8 cellular contexts compared by ENCODE assay signal in the genomic region with DNA sequence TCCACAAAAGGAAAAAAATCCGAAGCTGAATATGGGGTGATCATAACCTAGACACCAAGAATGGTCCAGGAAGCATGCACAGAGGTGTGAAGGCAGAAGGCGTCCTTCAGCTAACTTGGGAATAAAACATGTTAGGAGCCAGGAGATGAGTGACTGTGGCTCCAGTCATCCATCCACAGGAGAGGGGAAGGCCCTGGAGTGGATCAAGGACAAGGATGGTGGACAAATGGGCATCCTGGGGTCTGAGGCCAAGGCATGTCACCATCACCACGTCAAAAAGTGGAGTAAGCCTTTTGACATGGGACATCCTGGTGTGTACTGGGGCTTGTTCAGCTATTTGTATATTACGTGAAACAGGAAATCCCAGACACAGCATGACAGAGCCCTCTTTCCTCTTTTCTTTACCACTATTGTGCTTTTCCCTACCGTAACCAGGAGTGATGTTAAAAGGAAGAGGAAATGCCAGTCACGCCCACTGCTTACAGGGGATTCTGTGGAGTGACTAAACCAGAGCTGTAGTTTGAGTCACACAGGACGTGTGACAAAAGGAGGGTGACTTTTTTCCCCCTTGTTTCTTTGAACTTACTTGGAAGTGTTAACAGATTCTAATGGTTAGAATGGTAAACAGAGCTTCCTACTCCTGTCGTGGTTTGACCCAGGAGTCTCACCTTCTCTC. TPM values are rescaled to one million over a fixed set of nuclear protein-coding genes. Genes with fewer than 3 reads are reported as not detected.
DNase-seq lines count a peak whose midpoint lies in the region; ATAC-seq and TF ChIP-seq lines count a peak whose summit lies in the region.

No MANE protein-coding gene starts in this region.

- no peaks in the 10 kb centered on the region for H3K9me3 ChIP-seq in cardiac muscle cell (ENCODE audit: low read depth)

- H3K36me3 Mint-ChIP-seq in activated CD8-positive, alpha-beta T cell treated with anti-CD3 and anti-CD28 coated beads, Interleukin-2, amount 10 ng/mL, durations not matched to agents 7 days and 5 days (ENCODE audit: low read depth): peaks cover 8% of the 10 kb centered on the region

- CTCF ChIA-PET in activated CD8-positive, alpha-beta T cell treated with anti-CD3 and anti-CD28 coated beads, Interleukin-2, amount 10 ng/mL, durations not matched to agents 7 days and 5 days (lab: Charles Lee): interaction anchor here (0.9 kb wide), 1 partner anchor 13 kb away, joined by 3 read pairs; no protein-coding TSS in a partner anchor

- H3K4me3 Mint-ChIP-seq in activated CD8-positive, alpha-beta T cell treated with anti-CD3 and anti-CD28 coated beads, Interleukin-2, amount 10 ng/mL, durations not matched to agents 7 days and 5 days: no peak overlapping the region

- no peaks in the 10 kb centered on the region for H3K27me3 ChIP-seq in cardiac muscle cell

- POLR2A ChIA-PET in activated CD8-positive, alpha-beta T cell treated with anti-CD3 and anti-CD28 coated beads, Interleukin-2, amount 10 ng/mL, durations not matched to agents 7 days and 5 days (lab: Charles Lee): interaction anchor here (1.4 to 1.7 kb wide), 2 partner anchors 14 to 58 kb away, joined by 5 to 11 read pairs; a partner anchor contains a TSS

- no peaks in the 10 kb centered on the region for H3K27me3 Mint-ChIP-seq in activated CD8-positive, alpha-beta T cell treated with anti-CD3 and anti-CD28 coated beads, Interleukin-2, amount 10 ng/mL, durations not matched to agents 7 days and 5 days (ENCODE audit: low read depth)

- no peaks in the 10 kb centered on the region for H3K4me1 ChIP-seq in cardiac muscle cell (ENCODE audit: low read depth)

- H3K36me3 ChIP-seq in cardiac muscle cell: no peaks in the 10 kb centered on the region

- H3K9me3 Mint-ChIP-seq in activated CD8-positive, alpha-beta T cell treated with anti-CD3 and anti-CD28 coated beads, Interleukin-2, amount 10 ng/mL, durations not matched to agents 7 days and 5 days (ENCODE audit: insufficient read depth): no peaks in the 10 kb centered on the region

- DNase-seq in COLO829 (ENCODE audit: low spot score) (peak; percentile 68), cardiac muscle cell (ENCODE audit: low read depth in 1 of 2, low spot score in 1 of 2) (peak; percentile 15 to 64), SHP77 treated with DMSO at 0.1 percent for 48 hours (lab: John Stamatoyannopoulos, UW) (no peak), SK-N-DZ (ENCODE audit: low spot score) (no peak)
- peak; percentile 31 for DNase-seq in activated CD8-positive, alpha-beta T cell treated with anti-CD3 and anti-CD28 coated beads, Interleukin-2, amount 10 ng/mL, durations not matched to agents 7 days and 5 days
- peak; percentile 49 for DNase-seq in stimulated activated CD4-positive, alpha-beta T cell treated with anti-CD3 and anti-CD28 coated beads, Interleukin-2, amount 100 ng/mL, for 4 hours (ENCODE audit: low read depth)

- TF ChIP-seq CTCF in cardiac muscle cell (IDR thresholded peaks at IDR 0.05; ENCODE audit: low read depth, low read length): no peak

- ATAC-seq in GM21390 (IDR thresholded peaks at IDR 0.05; ENCODE audit: unreplicated experiment) (peak; percentile 73), HG03575 (IDR thresholded peaks at IDR 0.05; ENCODE audit: extremely low read depth, insufficient number of reproducible peaks, low FRiP score, unreplicated experiment) (peak; percentile 23)
- peak; percentile 42 for ATAC-seq in activated CD8-positive, alpha-beta T cell treated with anti-CD3 and anti-CD28 coated beads, Interleukin-2, amount 10 ng/mL, durations not matched to agents 7 days and 5 days

- no peak overlapping the region for H3K4me3 ChIP-seq in cardiac muscle cell

- H3K27ac Mint-ChIP-seq in activated CD8-positive, alpha-beta T cell treated with anti-CD3 and anti-CD28 coated beads, Interleukin-2, amount 10 ng/mL, durations not matched to agents 7 days and 5 days: peak overlapping the region; percentile 42

- H3K4me1 Mint-ChIP-seq in activated CD8-positive, alpha-beta T cell treated with anti-CD3 and anti-CD28 coated beads, Interleukin-2, amount 10 ng/mL, durations not matched to agents 7 days and 5 days (ENCODE audit: low read depth): peaks cover 26% of the 10 kb centered on the region

- H3K27ac ChIP-seq in cardiac muscle cell: no peak overlapping the region

RNA-seq across cellular contexts. Expression of a gene that starts 15.4 kb away (rescaled TPM):
- total RNA-seq in activated CD8-positive, alpha-beta T cell treated with anti-CD3 and anti-CD28 coated beads, Interleukin-2, amount 10 ng/mL, durations not matched to agents 7 days and 5 days: 10 to 100 TPM; 50.7 to 53.1 TPM
- total RNA-seq in cardiac muscle cell: not detected in 2 replicates
- polyA plus RNA-seq in cardiac muscle cell: 0.31 TPM in 1 of 2 replicates, not detected in the other
- polyA plus RNA-seq in SK-N-DZ (2014; cell fraction: cytosol; rRNA removed): 0.64 TPM in 1 of 2 replicates, not detected in the other
- not detected in 2 replicates for polyA plus RNA-seq in SK-N-DZ (2014; cell fraction: nucleus; rRNA removed)

RNA-seq across cellular contexts. Expression of a gene that starts 57.4 kb away (rescaled TPM):
- total RNA-seq in activated CD8-positive, alpha-beta T cell treated with anti-CD3 and anti-CD28 coated beads, Interleukin-2, amount 10 ng/mL, durations not matched to agents 7 days and 5 days: 10 to 100 TPM; 49.0 to 51.5 TPM
- total RNA-seq in cardiac muscle cell: 12.1 and 21.0 TPM in 2 replicates
- polyA plus RNA-seq in cardiac muscle cell: 26.1 and 37.4 TPM in 2 replicates
- polyA plus RNA-seq in SK-N-DZ (2014; cell fraction: cytosol; rRNA removed): 40.9 and 43.8 TPM in 2 replicates
- polyA plus RNA-seq in SK-N-DZ (2014; cell fraction: nucleus; rRNA removed): 220 and 254 TPM in 2 replicates

RNA-seq across cellular contexts. Expression of a gene that starts 57.7 kb away (rescaled TPM):
- 10 to 100 TPM; 40.2 to 43.7 TPM for total RNA-seq in activated CD8-positive, alpha-beta T cell treated with anti-CD3 and anti-CD28 coated beads, Interleukin-2, amount 10 ng/mL, durations not matched to agents 7 days and 5 days
- 28.1 and 33.1 TPM in 2 replicates for total RNA-seq in cardiac muscle cell
- polyA plus RNA-seq in cardiac muscle cell: 18.5 and 19.3 TPM in 2 replicates
- 25.0 and 25.1 TPM in 2 replicates for polyA plus RNA-seq in SK-N-DZ (2014; cell fraction: cytosol; rRNA removed)
- 33.0 and 38.5 TPM in 2 replicates for polyA plus RNA-seq in SK-N-DZ (2014; cell fraction: nucleus; rRNA removed)

Comparison
In these comparisons a context has a peak if more than half of its experiments do, and no peak if none do; other contexts are left out.
1. DNase-seq: peak in COLO829 (single experiment), activated CD8-positive, alpha-beta T cell treated with anti-CD3 and anti-CD28 coated beads, Interleukin-2, amount 10 ng/mL, durations not matched to agents 7 days and 5 days (single experiment), cardiac muscle cell (2 of 2) and stimulated activated CD4-positive, alpha-beta T cell treated with anti-CD3 and anti-CD28 coated beads, Interleukin-2, amount 100 ng/mL, for 4 hours (single experiment); none in SHP77 treated with DMSO at 0.1 percent for 48 hours (single experiment) and SK-N-DZ (single experiment).
2. ATAC-seq: peak in every context shown above with its lines; median percentile 73 in GM21390; 42 in activated CD8-positive, alpha-beta T cell treated with anti-CD3 and anti-CD28 coated beads, Interleukin-2, amount 10 ng/mL, durations not matched to agents 7 days and 5 days; 23 in HG03575.
3. RNA of a gene that starts 15.4 kb away (total RNA-seq): 50.7 to 53.1 TPM in activated CD8-positive, alpha-beta T cell treated with anti-CD3 and anti-CD28 coated beads, Interleukin-2, amount 10 ng/mL, durations not matched to agents 7 days and 5 days; not detected in cardiac muscle cell; every median in the first group is over 10 times any median in the second.